ENCODE assay signal across 20 cellular contexts in the genomic region with DNA sequence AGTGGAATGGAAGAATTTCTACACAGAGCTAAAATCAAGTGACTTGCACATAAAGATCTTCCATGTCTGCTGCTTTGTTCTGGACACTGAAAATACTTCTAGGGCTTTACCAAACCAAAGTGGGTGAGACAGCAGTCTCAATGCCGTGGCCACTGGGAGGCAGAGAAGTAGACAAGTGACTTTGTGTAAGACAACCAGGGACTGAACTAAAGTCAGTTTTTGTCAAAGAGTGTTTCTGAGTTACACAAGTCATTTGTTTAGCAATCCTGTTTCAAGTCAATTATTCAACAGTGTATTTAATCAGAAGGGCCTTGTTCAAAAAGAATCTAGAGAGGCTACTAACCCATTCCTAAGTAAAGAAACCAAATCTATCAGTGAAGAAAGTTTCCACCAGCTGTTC. TPM values are rescaled to one million over a fixed set of nuclear protein-coding genes. Genes with fewer than 3 reads are reported as not detected.
DNase-seq lines count a peak whose midpoint lies in the region; ATAC-seq and TF ChIP-seq lines count a peak whose summit lies in the region.
"Had no signal": no experiment of that assay in that cellular context is flagged by ENCODE, and none has a peak within 500 bp of the region (broad histone marks: within the 10 kb centered on the region; RNA-seq: fewer than 3 reads in every experiment).

No MANE protein-coding gene starts in this region.

- intact Hi-C loops in CD8-positive, alpha-beta T cell (cut with DNase I, micrococcal nuclease), result no loop called here

- POLR2A ChIA-PET in CD8-positive, alpha-beta T cell (lab: Charles Lee), result no interaction called here
- POLR2A ChIA-PET in WTC11 (lab: Charles Lee), result no interaction called here

- no peak for DNase-seq in CD8-positive, alpha-beta T cell
- DNase-seq in WTC11 (ENCODE audit: low spot score), result no peak
- DNase-seq in left lobe of liver (ENCODE audit: low spot score), result no peak
- DNase-seq in progenitor cell of endocrine pancreas (ENCODE audit: low spot score, unreplicated experiment), result no peak
- no peak for DNase-seq in activated CD4-positive, alpha-beta T cell treated with anti-CD3 and anti-CD28 coated beads for 48 hours
- DNase-seq in activated CD4-positive, CD25-positive, alpha-beta regulatory T cell treated with anti-CD3 and anti-CD28 coated beads, Interleukin-2, amount 50 U/mL, for 72 hours, result no peak
- no peak for DNase-seq in GM03348 (ENCODE audit: low spot score)
- no peak for DNase-seq in glutamatergic neuron
- DNase-seq: ACHN, AML-193, MV-4-11, NCI-H1417 treated with DMSO at 0.1 percent for 48 hours, NCI-H1930, NCI-H446, NCI-H774, PC-9 had no signal

- peaks cover 65% of the 10 kb centered on the region for H3K36me3 Mint-ChIP-seq in CD8-positive, alpha-beta T cell
- H3K36me3 Mint-ChIP-seq in WTC11, result peaks cover 49% of the 10 kb centered on the region
- H3K36me3 Mint-ChIP-seq in progenitor cell of endocrine pancreas (ENCODE audit: insufficient read depth), result peaks cover 28% of the 10 kb centered on the region
- H3K36me3 Mint-ChIP-seq in glutamatergic neuron (ENCODE audit: unreplicated experiment), result no peaks in the 10 kb centered on the region

- no peaks in the 10 kb centered on the region for H3K4me1 ChIP-seq in CD8-positive, alpha-beta T cell (ENCODE audit: insufficient read depth, low read length)
- H3K4me1 ChIP-seq: SJSA1 had no signal

- H3K36me3 ChIP-seq in CD8-positive, alpha-beta T cell (ENCODE audit: insufficient read depth, low read length), result peaks cover 6% of the 10 kb centered on the region

- H3K9me3 Mint-ChIP-seq in CD8-positive, alpha-beta T cell, result no peaks in the 10 kb centered on the region
- H3K9me3 Mint-ChIP-seq in WTC11, result no peaks in the 10 kb centered on the region
- H3K9me3 Mint-ChIP-seq in progenitor cell of endocrine pancreas (ENCODE audit: low read depth), result no peaks in the 10 kb centered on the region
- no peaks in the 10 kb centered on the region for H3K9me3 Mint-ChIP-seq in glutamatergic neuron (ENCODE audit: unreplicated experiment)
- H3K9me3 Mint-ChIP-seq: CD14-positive monocyte, GM23338 had no signal

- H3K27me3 ChIP-seq in CD8-positive, alpha-beta T cell (ENCODE audit: insufficient read depth, low read length), result no peaks in the 10 kb centered on the region
- H3K27me3 ChIP-seq: SJSA1 had no signal

- no peak overlapping the region for H3K4me3 Mint-ChIP-seq in CD8-positive, alpha-beta T cell
- H3K4me3 Mint-ChIP-seq in WTC11 (no peak overlapping the region), progenitor cell of endocrine pancreas (ENCODE audit: low read depth) (no peak overlapping the region), glutamatergic neuron (ENCODE audit: unreplicated experiment) (no peak overlapping the region)
- H3K4me3 Mint-ChIP-seq: CD14-positive monocyte, GM23338 had no signal

- H3K4me1 Mint-ChIP-seq in CD8-positive, alpha-beta T cell (ENCODE audit: low read depth), result no peaks in the 10 kb centered on the region
- H3K4me1 Mint-ChIP-seq in WTC11 (no peaks in the 10 kb centered on the region), progenitor cell of endocrine pancreas (ENCODE audit: low read depth) (peaks cover 16% of the 10 kb centered on the region), glutamatergic neuron (ENCODE audit: low read depth, unreplicated experiment) (no peaks in the 10 kb centered on the region)
- H3K4me1 Mint-ChIP-seq: CD14-positive monocyte, GM23338 had no signal

- H3K27ac Mint-ChIP-seq in CD8-positive, alpha-beta T cell, result peak overlapping the region; percentile 29
- H3K27ac Mint-ChIP-seq in WTC11 (peak overlapping the region; percentile 72), progenitor cell of endocrine pancreas (peak overlapping the region; percentile 15), glutamatergic neuron (ENCODE audit: unreplicated experiment) (no peak overlapping the region)
- H3K27ac Mint-ChIP-seq: GM23338 had no signal

- H3K27ac ChIP-seq in CD8-positive, alpha-beta T cell (ENCODE audit: low read depth, low read length), result no peak overlapping the region
- H3K27ac ChIP-seq: PC-9, SJSA1 had no signal

- no peak for TF ChIP-seq CTCF in CD8-positive, alpha-beta T cell (IDR thresholded peaks at IDR 0.05)
- TF ChIP-seq CTCF in WTC11 (IDR thresholded peaks at IDR 0.05) (no peak), progenitor cell of endocrine pancreas (IDR thresholded peaks at IDR 0.05; ENCODE audit: unreplicated experiment) (no peak), glutamatergic neuron (IDR thresholded peaks at IDR 0.05; ENCODE audit: partially characterized antibody, unreplicated experiment) (no peak)

- no peak overlapping the region for H3K4me3 ChIP-seq in CD8-positive, alpha-beta T cell (ENCODE audit: low read depth, low read length)
- H3K4me3 ChIP-seq: GM23338, K562, PC-9, SJSA1 had no signal

- no peaks in the 10 kb centered on the region for H3K9me3 ChIP-seq in CD8-positive, alpha-beta T cell (ENCODE audit: low read length)
- H3K9me3 ChIP-seq: SJSA1 had no signal

- CTCF ChIA-PET in CD8-positive, alpha-beta T cell (lab: Charles Lee), result no interaction called here
- CTCF ChIA-PET in WTC11 (lab: Charles Lee), result interaction anchor here (2.4 kb wide), 1 partner anchor 20 kb away, joined by 11 read pairs; no protein-coding TSS in a partner anchor

- ATAC-seq in CD8-positive, alpha-beta T cell, result no peak
- ATAC-seq in WTC11, result no peak
- ATAC-seq in left lobe of liver, result peak; percentile 71
- ATAC-seq: GM23338, K562 had no signal

- H3K27me3 Mint-ChIP-seq in CD8-positive, alpha-beta T cell (ENCODE audit: low read depth), result no peaks in the 10 kb centered on the region
- H3K27me3 Mint-ChIP-seq in WTC11 (ENCODE audit: low read depth) (no peaks in the 10 kb centered on the region), progenitor cell of endocrine pancreas (no peaks in the 10 kb centered on the region), glutamatergic neuron (ENCODE audit: unreplicated experiment) (no peaks in the 10 kb centered on the region)

TF ChIP-seq in WTC11, 78 proteins besides CTCF, POLR2A, EP300 and RAD21 (continues in another document):
- TF ChIP-seq, protein P1, sequence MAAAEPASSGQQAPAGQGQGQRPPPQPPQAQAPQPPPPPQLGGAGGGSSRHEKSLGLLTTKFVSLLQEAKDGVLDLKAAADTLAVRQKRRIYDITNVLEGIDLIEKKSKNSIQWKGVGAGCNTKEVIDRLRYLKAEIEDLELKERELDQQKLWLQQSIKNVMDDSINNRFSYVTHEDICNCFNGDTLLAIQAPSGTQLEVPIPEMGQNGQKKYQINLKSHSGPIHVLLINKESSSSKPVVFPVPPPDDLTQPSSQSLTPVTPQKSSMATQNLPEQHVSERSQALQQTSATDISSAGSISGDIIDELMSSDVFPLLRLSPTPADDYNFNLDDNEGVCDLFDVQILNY (CRISPR knock-in tag; IDR thresholded peaks at IDR 0.05), result no peak
- TF ChIP-seq SOX15 (CRISPR knock-in tag; IDR thresholded peaks at IDR 0.05), result no peak
- TF ChIP-seq, protein P2, sequence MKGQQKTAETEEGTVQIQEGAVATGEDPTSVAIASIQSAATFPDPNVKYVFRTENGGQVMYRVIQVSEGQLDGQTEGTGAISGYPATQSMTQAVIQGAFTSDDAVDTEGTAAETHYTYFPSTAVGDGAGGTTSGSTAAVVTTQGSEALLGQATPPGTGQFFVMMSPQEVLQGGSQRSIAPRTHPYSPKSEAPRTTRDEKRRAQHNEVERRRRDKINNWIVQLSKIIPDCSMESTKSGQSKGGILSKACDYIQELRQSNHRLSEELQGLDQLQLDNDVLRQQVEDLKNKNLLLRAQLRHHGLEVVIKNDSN (CRISPR knock-in tag; IDR thresholded peaks at IDR 0.05), result no peak
- TF ChIP-seq USF2 (CRISPR knock-in tag; IDR thresholded peaks at IDR 0.05), result no peak
- TF ChIP-seq FOXP1 (CRISPR knock-in tag; IDR thresholded peaks at IDR 0.05; ENCODE audit: borderline replicate concordance), result no peak
- TF ChIP-seq ZNF423 (CRISPR knock-in tag; IDR thresholded peaks at IDR 0.05), result no peak
- TF ChIP-seq, protein P3, sequence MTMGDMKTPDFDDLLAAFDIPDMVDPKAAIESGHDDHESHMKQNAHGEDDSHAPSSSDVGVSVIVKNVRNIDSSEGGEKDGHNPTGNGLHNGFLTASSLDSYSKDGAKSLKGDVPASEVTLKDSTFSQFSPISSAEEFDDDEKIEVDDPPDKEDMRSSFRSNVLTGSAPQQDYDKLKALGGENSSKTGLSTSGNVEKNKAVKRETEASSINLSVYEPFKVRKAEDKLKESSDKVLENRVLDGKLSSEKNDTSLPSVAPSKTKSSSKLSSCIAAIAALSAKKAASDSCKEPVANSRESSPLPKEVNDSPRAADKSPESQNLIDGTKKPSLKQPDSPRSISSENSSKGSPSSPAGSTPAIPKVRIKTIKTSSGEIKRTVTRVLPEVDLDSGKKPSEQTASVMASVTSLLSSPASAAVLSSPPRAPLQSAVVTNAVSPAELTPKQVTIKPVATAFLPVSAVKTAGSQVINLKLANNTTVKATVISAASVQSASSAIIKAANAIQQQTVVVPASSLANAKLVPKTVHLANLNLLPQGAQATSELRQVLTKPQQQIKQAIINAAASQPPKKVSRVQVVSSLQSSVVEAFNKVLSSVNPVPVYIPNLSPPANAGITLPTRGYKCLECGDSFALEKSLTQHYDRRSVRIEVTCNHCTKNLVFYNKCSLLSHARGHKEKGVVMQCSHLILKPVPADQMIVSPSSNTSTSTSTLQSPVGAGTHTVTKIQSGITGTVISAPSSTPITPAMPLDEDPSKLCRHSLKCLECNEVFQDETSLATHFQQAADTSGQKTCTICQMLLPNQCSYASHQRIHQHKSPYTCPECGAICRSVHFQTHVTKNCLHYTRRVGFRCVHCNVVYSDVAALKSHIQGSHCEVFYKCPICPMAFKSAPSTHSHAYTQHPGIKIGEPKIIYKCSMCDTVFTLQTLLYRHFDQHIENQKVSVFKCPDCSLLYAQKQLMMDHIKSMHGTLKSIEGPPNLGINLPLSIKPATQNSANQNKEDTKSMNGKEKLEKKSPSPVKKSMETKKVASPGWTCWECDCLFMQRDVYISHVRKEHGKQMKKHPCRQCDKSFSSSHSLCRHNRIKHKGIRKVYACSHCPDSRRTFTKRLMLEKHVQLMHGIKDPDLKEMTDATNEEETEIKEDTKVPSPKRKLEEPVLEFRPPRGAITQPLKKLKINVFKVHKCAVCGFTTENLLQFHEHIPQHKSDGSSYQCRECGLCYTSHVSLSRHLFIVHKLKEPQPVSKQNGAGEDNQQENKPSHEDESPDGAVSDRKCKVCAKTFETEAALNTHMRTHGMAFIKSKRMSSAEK (CRISPR knock-in tag; IDR thresholded peaks at IDR 0.05; ENCODE audit: borderline replicate concordance), result no peak
- TF ChIP-seq JAZF1 (CRISPR knock-in tag; IDR thresholded peaks at IDR 0.05), result no peak

RNA-seq across cellular contexts. Expression of gene TCP11L1, which starts 46.6 kb away (rescaled TPM):
- total RNA-seq in CD8-positive, alpha-beta T cell, result 10 to 100 TPM; 10.9 to 12.3 TPM
- total RNA-seq in WTC11 (2021) (16.8 to 19.4 TPM (median 18.5 TPM) in 3 replicates), left lobe of liver (4.2 TPM), progenitor cell of endocrine pancreas (19.9 and 20.2 TPM in 2 replicates), glutamatergic neuron (ENCODE audit: unreplicated experiment) (42.0 TPM)
